In the genomic region with DNA sequence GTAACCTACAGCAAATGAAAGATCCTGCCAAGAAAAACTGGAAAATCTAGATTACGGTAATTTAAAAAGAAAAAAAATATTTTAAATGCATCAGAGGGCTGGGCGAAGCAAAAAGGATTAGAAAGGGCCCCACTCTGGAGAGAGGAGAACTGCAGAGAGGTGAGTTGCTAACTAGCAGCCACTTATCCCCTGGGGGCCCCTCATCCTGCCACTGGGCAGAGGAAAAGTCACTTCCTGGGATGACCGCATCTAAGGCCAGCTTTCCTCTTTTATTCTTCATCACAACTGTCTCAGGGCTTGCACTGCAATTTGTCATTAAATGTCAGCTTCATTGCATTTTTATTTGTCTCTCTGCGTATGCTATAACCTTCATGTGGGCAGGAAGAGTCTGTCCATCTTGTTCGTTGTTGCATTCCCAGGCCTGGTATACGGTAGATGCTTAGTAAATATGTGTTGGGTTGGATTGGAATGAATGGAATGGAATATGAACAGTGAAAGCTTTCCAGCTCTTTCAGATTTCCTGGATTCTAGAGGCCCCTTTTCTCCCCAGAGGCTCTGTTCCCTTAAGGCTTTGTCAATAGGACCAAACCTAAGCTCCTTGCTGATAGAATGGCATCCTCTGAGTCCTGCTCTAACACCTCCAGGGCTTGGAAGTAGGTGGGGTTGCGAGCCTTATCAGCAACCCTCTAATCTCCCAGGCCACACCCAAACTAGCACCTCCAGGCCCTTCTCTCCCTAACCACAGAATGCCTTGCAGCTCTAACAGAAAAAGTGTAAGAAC, we compare ENCODE assay signal across 17 cellular contexts. TPM values are rescaled to one million over a fixed set of nuclear protein-coding genes. Genes with fewer than 3 reads are reported as not detected.
DNase-seq lines count a peak whose midpoint lies in the region; ATAC-seq and TF ChIP-seq lines count a peak whose summit lies in the region.
"Had no signal": no experiment of that assay in that cellular context is flagged by ENCODE, and none has a peak within 500 bp of the region (broad histone marks: within the 10 kb centered on the region; RNA-seq: fewer than 3 reads in every experiment).

No MANE protein-coding gene starts in this region.

- no peaks in the 10 kb centered on the region for H3K9me3 ChIP-seq in suprapubic skin
- no peaks in the 10 kb centered on the region for H3K9me3 ChIP-seq in gastroesophageal sphincter
- H3K9me3 ChIP-seq: Peyer's patch had no signal

- WGBS in suprapubic skin = 63% methylated on average over 7 of the region's 7 CpGs
- 83 to 88% methylated on average over 6 to 7 of the region's 7 CpGs for WGBS in gastroesophageal sphincter (ENCODE audit: low coverage in 1 of 2), 2 donors

- peaks cover 13% of the 10 kb centered on the region for H3K4me1 Mint-ChIP-seq in T-helper 2 cell treated with Interferon-gamma antibody and Interleukin-4, amounts not matched to agents 5 μg/mL and 100 μg/mL, for 36 hours (ENCODE audit: low read depth)
- H3K4me1 Mint-ChIP-seq in stimulated activated naive B cell treated with anti-CD40 and anti-IgM and Interleukin-4, amounts not matched to agents 10 μg/mL and 1 μg/mL and 100 μg/mL, for 72 hours = peaks cover 11 to 17% of the 10 kb centered on the region in 2 donors

- H3K27me3 Mint-ChIP-seq in T-helper 2 cell treated with Interferon-gamma antibody and Interleukin-4, amounts not matched to agents 5 μg/mL and 100 μg/mL, for 36 hours (ENCODE audit: low read depth) = peaks cover 5% of the 10 kb centered on the region
- no peaks in the 10 kb centered on the region for H3K27me3 Mint-ChIP-seq in stimulated activated naive B cell treated with anti-CD40 and anti-IgM and Interleukin-4, amounts not matched to agents 10 μg/mL and 1 μg/mL and 100 μg/mL, for 72 hours
- H3K27me3 Mint-ChIP-seq: activated naive CD8-positive, alpha-beta T cell treated with anti-CD3 and anti-CD28 coated beads, Interleukin-2, amount 10 ng/mL, durations not matched to agents 7 days and 5 days; progenitor cell of endocrine pancreas had no signal

- H3K9me3 Mint-ChIP-seq in T-helper 2 cell treated with Interferon-gamma antibody and Interleukin-4, amounts not matched to agents 5 μg/mL and 100 μg/mL, for 36 hours = no peaks in the 10 kb centered on the region
- H3K9me3 Mint-ChIP-seq in stimulated activated naive B cell treated with anti-CD40 and anti-IgM and Interleukin-4, amounts not matched to agents 10 μg/mL and 1 μg/mL and 100 μg/mL, for 72 hours = no peaks in the 10 kb centered on the region
- H3K9me3 Mint-ChIP-seq: activated naive CD8-positive, alpha-beta T cell treated with anti-CD3 and anti-CD28 coated beads, Interleukin-2, amount 10 ng/mL, durations not matched to agents 7 days and 5 days; activated T-cell treated with anti-CD3 and anti-CD28 coated beads, Interleukin-2, amount 50 U/mL, for 4 hours had no signal

- no peaks in the 10 kb centered on the region for H3K27me3 ChIP-seq in suprapubic skin
- no peaks in the 10 kb centered on the region for H3K27me3 ChIP-seq in gastroesophageal sphincter
- H3K27me3 ChIP-seq: Peyer's patch had no signal

- DNase-seq in T-helper 2 cell treated with Interferon-gamma antibody and Interleukin-4, amounts not matched to agents 5 μg/mL and 100 μg/mL, for 36 hours (ENCODE audit: low spot score) = no peak
- no peak for DNase-seq in T-helper 2 cell
- peak; percentile 11 for DNase-seq in SW480 (ENCODE audit: low spot score)
- DNase-seq in fibroblast of villous mesenchyme (ENCODE audit: low read depth) = peak; percentile 21
- DNase-seq in stimulated activated naive B cell treated with anti-CD40 and anti-IgM and Interleukin-4, amounts not matched to agents 10 μg/mL and 1 μg/mL and 100 μg/mL, for 72 hours = no peak
- no peak for DNase-seq in DMS153 treated with DMSO at 0.1 percent for 48 hours (lab: John Stamatoyannopoulos, UW; ENCODE audit: unreplicated experiment)
- no peak for DNase-seq in suprapubic skin (ENCODE audit: low spot score in 2 of 2)
- DNase-seq: activated CD4-positive, alpha-beta T cell treated with anti-CD3 and anti-CD28 coated beads for 48 hours; activated naive CD8-positive, alpha-beta T cell treated with anti-CD3 and anti-CD28 coated beads, Interleukin-2, amount 10 ng/mL, durations not matched to agents 7 days and 5 days; activated T-cell treated with anti-CD3 and anti-CD28 coated beads, Interleukin-2, amount 50 U/mL, for 4 hours; NCI-H2081 treated with DMSO at 0.1 percent for 48 hours; Peyer's patch; stimulated activated CD4-positive, alpha-beta T cell treated with anti-CD3 and anti-CD28 coated beads, Interleukin-15, amount 100 ng/mL, for 24 hours had no signal

- H3K4me1 ChIP-seq in suprapubic skin = peaks cover 16% of the 10 kb centered on the region
- no peaks in the 10 kb centered on the region for H3K4me1 ChIP-seq in gastroesophageal sphincter

- H3K27ac ChIP-seq in suprapubic skin (no peak overlapping the region), gastroesophageal sphincter (no peak overlapping the region)
- H3K27ac ChIP-seq: 22Rv1, Peyer's patch had no signal

- H3K36me3 Mint-ChIP-seq in T-helper 2 cell treated with Interferon-gamma antibody and Interleukin-4, amounts not matched to agents 5 μg/mL and 100 μg/mL, for 36 hours (ENCODE audit: low read depth) = no peaks in the 10 kb centered on the region
- no peaks in the 10 kb centered on the region for H3K36me3 Mint-ChIP-seq in stimulated activated naive B cell treated with anti-CD40 and anti-IgM and Interleukin-4, amounts not matched to agents 10 μg/mL and 1 μg/mL and 100 μg/mL, for 72 hours
- H3K36me3 Mint-ChIP-seq: activated naive CD8-positive, alpha-beta T cell treated with anti-CD3 and anti-CD28 coated beads, Interleukin-2, amount 10 ng/mL, durations not matched to agents 7 days and 5 days had no signal

- TF ChIP-seq EP300 in suprapubic skin (IDR thresholded peaks at IDR 0.05) = no peak
- TF ChIP-seq EP300 in gastroesophageal sphincter (IDR thresholded peaks at IDR 0.05) = no peak

- H3K36me3 ChIP-seq in suprapubic skin = no peaks in the 10 kb centered on the region
- H3K36me3 ChIP-seq in gastroesophageal sphincter = no peaks in the 10 kb centered on the region
- H3K36me3 ChIP-seq: Peyer's patch had no signal

- TF ChIP-seq POLR2A in suprapubic skin (IDR thresholded peaks at IDR 0.05) (no peak), gastroesophageal sphincter (IDR thresholded peaks at IDR 0.05) (no peak)

- TF ChIP-seq CTCF in fibroblast of villous mesenchyme (IDR thresholded peaks at IDR 0.05; ENCODE audit: insufficient read depth, low read depth, low read length) = no peak
- TF ChIP-seq CTCF in suprapubic skin (IDR thresholded peaks at IDR 0.05) = no peak
- no peak for TF ChIP-seq CTCF in gastroesophageal sphincter (IDR thresholded peaks at IDR 0.05)

- peak overlapping the region; percentile 18 for H3K4me3 Mint-ChIP-seq in T-helper 2 cell treated with Interferon-gamma antibody and Interleukin-4, amounts not matched to agents 5 μg/mL and 100 μg/mL, for 36 hours
- no peak overlapping the region for H3K4me3 Mint-ChIP-seq in stimulated activated naive B cell treated with anti-CD40 and anti-IgM and Interleukin-4, amounts not matched to agents 10 μg/mL and 1 μg/mL and 100 μg/mL, for 72 hours
- H3K4me3 Mint-ChIP-seq: activated naive CD8-positive, alpha-beta T cell treated with anti-CD3 and anti-CD28 coated beads, Interleukin-2, amount 10 ng/mL, durations not matched to agents 7 days and 5 days; activated T-cell treated with anti-CD3 and anti-CD28 coated beads, Interleukin-2, amount 50 U/mL, for 4 hours had no signal

- no peak overlapping the region for H3K27ac Mint-ChIP-seq in T-helper 2 cell treated with Interferon-gamma antibody and Interleukin-4, amounts not matched to agents 5 μg/mL and 100 μg/mL, for 36 hours
- H3K27ac Mint-ChIP-seq in stimulated activated naive B cell treated with anti-CD40 and anti-IgM and Interleukin-4, amounts not matched to agents 10 μg/mL and 1 μg/mL and 100 μg/mL, for 72 hours = peak overlapping the region; percentile 28
- H3K27ac Mint-ChIP-seq: activated naive CD8-positive, alpha-beta T cell treated with anti-CD3 and anti-CD28 coated beads, Interleukin-2, amount 10 ng/mL, durations not matched to agents 7 days and 5 days; progenitor cell of endocrine pancreas had no signal

- ATAC-seq in stimulated activated naive B cell treated with anti-CD40 and anti-IgM and Interleukin-4, amounts not matched to agents 10 μg/mL and 1 μg/mL and 100 μg/mL, for 72 hours (replicated peaks) = no peak
- ATAC-seq in gastroesophageal sphincter = no peak
- ATAC-seq: activated T-cell treated with anti-CD3 and anti-CD28 coated beads, Interleukin-2, amount 50 U/mL, for 4 hours had no signal

- H3K4me3 ChIP-seq in fibroblast of villous mesenchyme (ENCODE audit: low read depth, low read length) = no peak overlapping the region
- no peak overlapping the region for H3K4me3 ChIP-seq in suprapubic skin
- no peak overlapping the region for H3K4me3 ChIP-seq in gastroesophageal sphincter
- H3K4me3 ChIP-seq: Peyer's patch had no signal

RNA-seq across cellular contexts. Expression of a gene that starts 58.9 kb away (rescaled TPM):
- total RNA-seq in fibroblast of villous mesenchyme = not detected in 2 replicates
- total RNA-seq in suprapubic skin = under 1 TPM in 2 of 4 donors, not detected in 2; 0.16 to 0.17 TPM
- total RNA-seq in gastroesophageal sphincter = under 1 TPM in 1 of 4 donors, not detected in 3; 0.27 TPM
- total RNA-seq: kidney epithelial cell had no signal

RNA-seq across cellular contexts. Expression of a gene that starts 59.9 kb away (rescaled TPM):
- total RNA-seq in fibroblast of villous mesenchyme = 22.2 and 24.2 TPM in 2 replicates
- 100 to 1,000 TPM; 169 to 240 (median 223) TPM for total RNA-seq in suprapubic skin
- total RNA-seq in gastroesophageal sphincter = 10 to 100 TPM; 40.0 to 55.5 (median 43.5) TPM

Comparison
In these comparisons a context has a peak if more than half of its experiments do, and no peak if none do; other contexts are left out.
1. DNase-seq: peak in SW480 (single experiment) and fibroblast of villous mesenchyme (single experiment); none in T-helper 2 cell treated with Interferon-gamma antibody and Interleukin-4, amounts not matched to agents 5 μg/mL and 100 μg/mL, for 36 hours (single experiment), T-helper 2 cell (0 of 5), stimulated activated naive B cell treated with anti-CD40 and anti-IgM and Interleukin-4, amounts not matched to agents 10 μg/mL and 1 μg/mL and 100 μg/mL, for 72 hours (single experiment), DMS153 treated with DMSO at 0.1 percent for 48 hours (single experiment) and suprapubic skin (0 of 2).